21 cellular contexts compared by ENCODE assay signal in genomic region chr17:2279707-2280106, GRCh38. TPM values are rescaled to one million over a fixed set of nuclear protein-coding genes. Genes with fewer than 3 reads are reported as not detected.
DNase-seq lines count a peak whose midpoint lies in the region; ATAC-seq and TF ChIP-seq lines count a peak whose summit lies in the region.
"Had no signal": no experiment of that assay in that cellular context is flagged by ENCODE, and none has a peak within 500 bp of the region (broad histone marks: within the 10 kb centered on the region; RNA-seq: fewer than 3 reads in every experiment).

No MANE protein-coding gene starts in this region.

- DNase-seq in activated naive CD4-positive, alpha-beta T cell treated with anti-CD3 and anti-CD28 coated beads for 36 hours = no peak
- DNase-seq in activated naive CD4-positive, alpha-beta T cell (lab: John Stamatoyannopoulos, UW) = no peak
- no peak for DNase-seq in activated CD8-positive, alpha-beta T cell treated with anti-CD3 and anti-CD28 coated beads, Interleukin-2, amount 10 ng/mL, durations not matched to agents 7 days and 5 days
- no peak for DNase-seq in central memory CD4-positive, alpha-beta T cell
- DNase-seq in NCI-H128 (lab: John Stamatoyannopoulos, UW; ENCODE audit: unreplicated experiment) (no peak), NK-92 (lab: John Stamatoyannopoulos, UW; ENCODE audit: unreplicated experiment) (no peak)
- DNase-seq: Calu3; CD4-positive, alpha-beta memory T cell; DMS53; H7; KG1; NCI-H1048; NCI-H146; NCI-H2081; NCI-H510A; NCI-H82; PC-9 had no signal

- H3K4me1 ChIP-seq in Loucy (ENCODE audit: insufficient read depth, low read length, poor library complexity, severe bottlenecking) = peaks cover 40% of the 10 kb centered on the region

- peak overlapping the region; percentile 20 for H3K9ac ChIP-seq in Loucy (ENCODE audit: low read depth, low read length, poor library complexity, severe bottlenecking)

- no peak overlapping the region for H2AFZ ChIP-seq in Loucy (ENCODE audit: low read length)
- H2AFZ ChIP-seq: PC-9 had no signal

- H3K79me2 ChIP-seq in Loucy (ENCODE audit: insufficient read depth, low read length) = peaks cover 2% of the 10 kb centered on the region; the same call in 1 of the 2 replicates

- H3K27ac Mint-ChIP-seq in activated naive CD4-positive, alpha-beta T cell treated with anti-CD3 and anti-CD28 coated beads for 36 hours = peak overlapping the region; percentile 31
- H3K27ac Mint-ChIP-seq in activated CD8-positive, alpha-beta T cell treated with anti-CD3 and anti-CD28 coated beads, Interleukin-2, amount 10 ng/mL, durations not matched to agents 7 days and 5 days = peak overlapping the region; percentile 76
- H3K27ac Mint-ChIP-seq: B cell had no signal

- TF ChIP-seq CTCF in Loucy (conservative IDR thresholded peaks at IDR 0.05; ENCODE audit: low read length) = no peak

- no peaks in the 10 kb centered on the region for H3K9me3 ChIP-seq in Loucy (ENCODE audit: insufficient read depth, low read depth, low read length)

- POLR2A ChIA-PET in activated CD8-positive, alpha-beta T cell treated with anti-CD3 and anti-CD28 coated beads, Interleukin-2, amount 10 ng/mL, durations not matched to agents 7 days and 5 days (lab: Charles Lee) = interaction anchor here (1.5 to 1.6 kb wide), 2 partner anchors 13 to 15 kb away, joined by 7 to 8 read pairs; no protein-coding TSS in a partner anchor

- no peak overlapping the region for H3K4me2 ChIP-seq in Loucy (ENCODE audit: low read depth, low read length, poor library complexity, severe bottlenecking)
- H3K4me2 ChIP-seq: PC-9 had no signal

- H3K4me3 Mint-ChIP-seq in activated naive CD4-positive, alpha-beta T cell treated with anti-CD3 and anti-CD28 coated beads for 36 hours = no peak overlapping the region
- no peak overlapping the region for H3K4me3 Mint-ChIP-seq in activated CD8-positive, alpha-beta T cell treated with anti-CD3 and anti-CD28 coated beads, Interleukin-2, amount 10 ng/mL, durations not matched to agents 7 days and 5 days
- H3K4me3 Mint-ChIP-seq: B cell; CD4-positive, alpha-beta memory T cell had no signal

- H3K36me3 ChIP-seq in Loucy (ENCODE audit: insufficient read depth, low read length) = peaks cover 56% of the 10 kb centered on the region; the same call in 1 of the 2 replicates

- H3K36me3 Mint-ChIP-seq in activated naive CD4-positive, alpha-beta T cell treated with anti-CD3 and anti-CD28 coated beads for 36 hours (ENCODE audit: low read depth) = peaks cover 39% of the 10 kb centered on the region
- H3K36me3 Mint-ChIP-seq in activated CD8-positive, alpha-beta T cell treated with anti-CD3 and anti-CD28 coated beads, Interleukin-2, amount 10 ng/mL, durations not matched to agents 7 days and 5 days (ENCODE audit: low read depth) = peaks cover 67% of the 10 kb centered on the region

- CTCF ChIA-PET in activated naive CD4-positive, alpha-beta T cell treated with anti-CD3 and anti-CD28 coated beads for 36 hours (lab: Charles Lee) = interaction anchor here (0.6 to 6.3 kb wide), 6 partner anchors 15 to 111 kb away, joined by 3 to 75 read pairs (median 4); no protein-coding TSS in a partner anchor
- CTCF ChIA-PET in activated CD8-positive, alpha-beta T cell treated with anti-CD3 and anti-CD28 coated beads, Interleukin-2, amount 10 ng/mL, durations not matched to agents 7 days and 5 days (lab: Charles Lee) = interaction anchor here (0.9 to 6.6 kb wide), 6 partner anchors 14 to 225 kb away, joined by 3 to 109 read pairs (median 54); partner anchors contain the start of gene HIC1

- ATAC-seq in activated CD8-positive, alpha-beta T cell treated with anti-CD3 and anti-CD28 coated beads, Interleukin-2, amount 10 ng/mL, durations not matched to agents 7 days and 5 days = no peak
- ATAC-seq in esophagus mucosa = peak; percentile 53
- ATAC-seq: HepG2 had no signal

- no peak overlapping the region for H3K4me3 ChIP-seq in Loucy (ENCODE audit: low read length, poor library complexity, severe bottlenecking)
- H3K4me3 ChIP-seq: PC-9 had no signal

- H3K4me1 Mint-ChIP-seq in activated naive CD4-positive, alpha-beta T cell treated with anti-CD3 and anti-CD28 coated beads for 36 hours (ENCODE audit: low read depth) = peaks cover 48% of the 10 kb centered on the region
- H3K4me1 Mint-ChIP-seq in activated CD8-positive, alpha-beta T cell treated with anti-CD3 and anti-CD28 coated beads, Interleukin-2, amount 10 ng/mL, durations not matched to agents 7 days and 5 days (ENCODE audit: low read depth) = peaks cover 72% of the 10 kb centered on the region
- H3K4me1 Mint-ChIP-seq: B cell had no signal

- no peaks in the 10 kb centered on the region for H3K9me3 Mint-ChIP-seq in activated naive CD4-positive, alpha-beta T cell treated with anti-CD3 and anti-CD28 coated beads for 36 hours
- no peaks in the 10 kb centered on the region for H3K9me3 Mint-ChIP-seq in activated CD8-positive, alpha-beta T cell treated with anti-CD3 and anti-CD28 coated beads, Interleukin-2, amount 10 ng/mL, durations not matched to agents 7 days and 5 days (ENCODE audit: insufficient read depth)
- H3K9me3 Mint-ChIP-seq: CD4-positive, alpha-beta memory T cell had no signal

- no peaks in the 10 kb centered on the region for H3K27me3 Mint-ChIP-seq in activated naive CD4-positive, alpha-beta T cell treated with anti-CD3 and anti-CD28 coated beads for 36 hours (ENCODE audit: low read depth)
- H3K27me3 Mint-ChIP-seq in activated CD8-positive, alpha-beta T cell treated with anti-CD3 and anti-CD28 coated beads, Interleukin-2, amount 10 ng/mL, durations not matched to agents 7 days and 5 days (ENCODE audit: low read depth) = no peaks in the 10 kb centered on the region
- H3K27me3 Mint-ChIP-seq: B cell; CD4-positive, alpha-beta memory T cell had no signal

- intact Hi-C loops in activated naive CD4-positive, alpha-beta T cell treated with anti-CD3 and anti-CD28 coated beads for 36 hours (cut with micrococcal nuclease) = no loop called here

- no peaks in the 10 kb centered on the region for H4K20me1 ChIP-seq in Loucy (ENCODE audit: insufficient read depth, low read length, poor library complexity, severe bottlenecking)

- no peaks in the 10 kb centered on the region for H3K27me3 ChIP-seq in Loucy (ENCODE audit: insufficient read depth, low read length, poor library complexity, severe bottlenecking)

- H3F3A ChIP-seq in Loucy (ENCODE audit: low read depth) = no peaks in the 10 kb centered on the region

- no peaks in the 10 kb centered on the region for H3K9me2 ChIP-seq in Loucy (replicated peaks; ENCODE audit: low read depth, low read length)

RNA-seq across cellular contexts. Expression of gene SMG6, which starts 23.9 kb away (rescaled TPM):
- total RNA-seq in activated naive CD4-positive, alpha-beta T cell treated with anti-CD3 and anti-CD28 coated beads for 36 hours = 10 to 100 TPM; 18.8 to 20.7 TPM
- 10 to 100 TPM; 49.8 to 55.9 TPM for total RNA-seq in activated CD8-positive, alpha-beta T cell treated with anti-CD3 and anti-CD28 coated beads, Interleukin-2, amount 10 ng/mL, durations not matched to agents 7 days and 5 days
- 19.5 TPM for total RNA-seq in esophagus mucosa

RNA-seq across cellular contexts. Expression of gene SRR, which starts 24.0 kb away (rescaled TPM):
- total RNA-seq in activated naive CD4-positive, alpha-beta T cell treated with anti-CD3 and anti-CD28 coated beads for 36 hours = 10 to 100 TPM in 1 of 2 experiments, 1 to 10 TPM in 1; 8.9 to 10.2 TPM
- total RNA-seq in activated CD8-positive, alpha-beta T cell treated with anti-CD3 and anti-CD28 coated beads, Interleukin-2, amount 10 ng/mL, durations not matched to agents 7 days and 5 days = 10 to 100 TPM; 18.7 to 23.1 TPM
- 7.5 TPM for total RNA-seq in esophagus mucosa

RNA-seq across cellular contexts. Expression of gene TSR1, which starts 56.5 kb away (rescaled TPM):
- 10 to 100 TPM; 51.1 to 51.5 TPM for total RNA-seq in activated naive CD4-positive, alpha-beta T cell treated with anti-CD3 and anti-CD28 coated beads for 36 hours
- total RNA-seq in activated CD8-positive, alpha-beta T cell treated with anti-CD3 and anti-CD28 coated beads, Interleukin-2, amount 10 ng/mL, durations not matched to agents 7 days and 5 days = 10 to 100 TPM; 36.0 to 36.6 TPM
- total RNA-seq in esophagus mucosa = 24.5 TPM

RNA-seq across cellular contexts. Expression of gene SGSM2, which starts 57.6 kb away (rescaled TPM):
- total RNA-seq in activated naive CD4-positive, alpha-beta T cell treated with anti-CD3 and anti-CD28 coated beads for 36 hours = 10 to 100 TPM; 20.3 to 22.0 TPM
- total RNA-seq in activated CD8-positive, alpha-beta T cell treated with anti-CD3 and anti-CD28 coated beads, Interleukin-2, amount 10 ng/mL, durations not matched to agents 7 days and 5 days = 10 to 100 TPM; 65.9 to 67.8 TPM
- 28.1 TPM for total RNA-seq in esophagus mucosa
